Comparison of ENCODE assay signal across 1 cellular context in the genomic region with DNA sequence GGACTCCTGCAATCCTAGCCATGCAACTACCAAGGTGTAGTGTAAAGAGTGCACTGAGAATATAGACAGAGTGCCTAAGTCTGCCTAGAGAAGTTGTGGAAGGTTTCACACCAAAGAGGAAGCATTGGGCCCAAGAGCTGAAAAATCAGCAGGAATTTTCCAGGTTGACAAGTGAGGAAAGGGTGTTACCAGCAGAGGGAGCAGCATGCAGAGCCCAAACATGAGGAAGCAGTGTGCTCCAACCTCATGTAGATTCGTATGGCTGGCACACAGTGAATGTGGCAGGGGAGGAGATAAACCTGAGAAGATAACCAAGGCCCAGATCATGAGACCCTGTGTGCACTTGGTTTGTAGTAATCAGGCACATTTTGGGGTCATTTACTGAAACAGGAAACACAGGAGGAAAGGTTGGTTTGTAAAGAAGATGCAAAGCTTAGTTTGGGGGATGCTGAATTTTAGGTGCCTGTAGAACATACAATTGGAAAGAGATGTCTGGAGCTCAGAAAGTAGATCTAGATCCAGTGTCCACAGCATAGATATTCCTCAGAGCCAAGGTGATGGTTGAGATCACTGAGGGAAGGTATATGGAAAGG.
TF ChIP-seq lines count a peak whose summit lies in the region.

No MANE protein-coding gene starts in this region.

TF ChIP-seq in HepG2, 621 proteins besides CTCF, POLR2A, EP300 and RAD21 (continues in another document):
- TF ChIP-seq, protein P1, sequence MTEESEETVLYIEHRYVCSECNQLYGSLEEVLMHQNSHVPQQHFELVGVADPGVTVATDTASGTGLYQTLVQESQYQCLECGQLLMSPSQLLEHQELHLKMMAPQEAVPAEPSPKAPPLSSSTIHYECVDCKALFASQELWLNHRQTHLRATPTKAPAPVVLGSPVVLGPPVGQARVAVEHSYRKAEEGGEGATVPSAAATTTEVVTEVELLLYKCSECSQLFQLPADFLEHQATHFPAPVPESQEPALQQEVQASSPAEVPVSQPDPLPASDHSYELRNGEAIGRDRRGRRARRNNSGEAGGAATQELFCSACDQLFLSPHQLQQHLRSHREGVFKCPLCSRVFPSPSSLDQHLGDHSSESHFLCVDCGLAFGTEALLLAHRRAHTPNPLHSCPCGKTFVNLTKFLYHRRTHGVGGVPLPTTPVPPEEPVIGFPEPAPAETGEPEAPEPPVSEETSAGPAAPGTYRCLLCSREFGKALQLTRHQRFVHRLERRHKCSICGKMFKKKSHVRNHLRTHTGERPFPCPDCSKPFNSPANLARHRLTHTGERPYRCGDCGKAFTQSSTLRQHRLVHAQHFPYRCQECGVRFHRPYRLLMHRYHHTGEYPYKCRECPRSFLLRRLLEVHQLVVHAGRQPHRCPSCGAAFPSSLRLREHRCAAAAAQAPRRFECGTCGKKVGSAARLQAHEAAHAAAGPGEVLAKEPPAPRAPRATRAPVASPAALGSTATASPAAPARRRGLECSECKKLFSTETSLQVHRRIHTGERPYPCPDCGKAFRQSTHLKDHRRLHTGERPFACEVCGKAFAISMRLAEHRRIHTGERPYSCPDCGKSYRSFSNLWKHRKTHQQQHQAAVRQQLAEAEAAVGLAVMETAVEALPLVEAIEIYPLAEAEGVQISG (CRISPR knock-in tag; IDR thresholded peaks at IDR 0.05) = no peak
- TF ChIP-seq MIXL1 (CRISPR knock-in tag; IDR thresholded peaks at IDR 0.05) (0 out of 2 replicates have a peak, but pooled peaks have one; percentile 28), ZBTB7B (CRISPR knock-in tag; IDR thresholded peaks at IDR 0.05) (no peak), ELF3 (CRISPR knock-in tag; IDR thresholded peaks at IDR 0.05) (peak; percentile 63), FOXA3 (CRISPR knock-in tag; IDR thresholded peaks at IDR 0.05) (peak; percentile 34; the same call in 1 of the 2 replicates), ZSCAN30 (CRISPR knock-in tag; IDR thresholded peaks at IDR 0.05) (no peak), TSC22D2 (CRISPR knock-in tag; IDR thresholded peaks at IDR 0.05; ENCODE audit: borderline replicate concordance) (no peak), FOSL2 (CRISPR knock-in tag; IDR thresholded peaks at IDR 0.05) (peak; percentile 33; the same call in 1 of the 2 replicates), MXD4 (CRISPR knock-in tag; IDR thresholded peaks at IDR 0.05) (0 out of 2 replicates have a peak, but pooled peaks have one; percentile 56), STAG1 (CRISPR knock-in tag; IDR thresholded peaks at IDR 0.05) (peak; percentile 69), SALL2 (CRISPR knock-in tag; IDR thresholded peaks at IDR 0.05) (no peak), MBD4 (IDR thresholded peaks at IDR 0.05; ENCODE audit: borderline replicate concordance, low read length) (no peak), SMC3 (IDR thresholded peaks at IDR 0.05; ENCODE audit: low read length) (peak; percentile 89), DNMT1 (CRISPR knock-in tag; IDR thresholded peaks at IDR 0.05) (no peak), CHD2 (IDR thresholded peaks at IDR 0.05; ENCODE audit: low read depth, low read length) (no peak), ZNF562 (CRISPR knock-in tag; IDR thresholded peaks at IDR 0.05; ENCODE audit: borderline replicate concordance) (no peak), NONO (IDR thresholded peaks at IDR 0.05) (no peak), NONO (CRISPR knock-in tag; conservative IDR thresholded peaks at IDR 0.05) (peak; percentile 43; the same call in 1 of the 2 replicates), KLF11 (CRISPR knock-in tag; IDR thresholded peaks at IDR 0.05) (0 out of 2 replicates have a peak, but pooled peaks have one; percentile 25), ZNF792 (CRISPR knock-in tag; IDR thresholded peaks at IDR 0.05) (0 out of 2 replicates have a peak, but pooled peaks have one; percentile 44), ZFX (CRISPR knock-in tag; IDR thresholded peaks at IDR 0.05; ENCODE audit: low read depth) (no peak), ZNF713 (CRISPR knock-in tag; IDR thresholded peaks at IDR 0.05) (no peak), FOXA1 (IDR thresholded peaks at IDR 0.05) (no peak), FOXA1 (CRISPR knock-in tag; IDR thresholded peaks at IDR 0.05) (peak; percentile 58), XRCC5 (optimal IDR thresholded peaks at IDR 0.05; ENCODE audit: low read length) (peak; percentile 57), FOXK1 (CRISPR knock-in tag; IDR thresholded peaks at IDR 0.05; ENCODE audit: borderline replicate concordance, low read depth) (peak; percentile 30; the same call in 1 of the 2 replicates), HDAC2 (CRISPR knock-in tag; IDR thresholded peaks at IDR 0.05) (peak; percentile 40; the same call in 1 of the 2 replicates), ZNF331 (CRISPR knock-in tag; IDR thresholded peaks at IDR 0.05) (peak; percentile 65; the same call in 1 of the 2 replicates), SOX5 (CRISPR knock-in tag; IDR thresholded peaks at IDR 0.05; ENCODE audit: borderline replicate concordance) (0 out of 2 replicates have a peak, but pooled peaks have one; percentile 9), ELF1 (CRISPR knock-in tag; IDR thresholded peaks at IDR 0.05) (peak; percentile 20; the same call in 1 of the 2 replicates), PHF5A (CRISPR knock-in tag; IDR thresholded peaks at IDR 0.05; ENCODE audit: low read depth, unreplicated experiment) (no peak)
- TF ChIP-seq, protein P2, sequence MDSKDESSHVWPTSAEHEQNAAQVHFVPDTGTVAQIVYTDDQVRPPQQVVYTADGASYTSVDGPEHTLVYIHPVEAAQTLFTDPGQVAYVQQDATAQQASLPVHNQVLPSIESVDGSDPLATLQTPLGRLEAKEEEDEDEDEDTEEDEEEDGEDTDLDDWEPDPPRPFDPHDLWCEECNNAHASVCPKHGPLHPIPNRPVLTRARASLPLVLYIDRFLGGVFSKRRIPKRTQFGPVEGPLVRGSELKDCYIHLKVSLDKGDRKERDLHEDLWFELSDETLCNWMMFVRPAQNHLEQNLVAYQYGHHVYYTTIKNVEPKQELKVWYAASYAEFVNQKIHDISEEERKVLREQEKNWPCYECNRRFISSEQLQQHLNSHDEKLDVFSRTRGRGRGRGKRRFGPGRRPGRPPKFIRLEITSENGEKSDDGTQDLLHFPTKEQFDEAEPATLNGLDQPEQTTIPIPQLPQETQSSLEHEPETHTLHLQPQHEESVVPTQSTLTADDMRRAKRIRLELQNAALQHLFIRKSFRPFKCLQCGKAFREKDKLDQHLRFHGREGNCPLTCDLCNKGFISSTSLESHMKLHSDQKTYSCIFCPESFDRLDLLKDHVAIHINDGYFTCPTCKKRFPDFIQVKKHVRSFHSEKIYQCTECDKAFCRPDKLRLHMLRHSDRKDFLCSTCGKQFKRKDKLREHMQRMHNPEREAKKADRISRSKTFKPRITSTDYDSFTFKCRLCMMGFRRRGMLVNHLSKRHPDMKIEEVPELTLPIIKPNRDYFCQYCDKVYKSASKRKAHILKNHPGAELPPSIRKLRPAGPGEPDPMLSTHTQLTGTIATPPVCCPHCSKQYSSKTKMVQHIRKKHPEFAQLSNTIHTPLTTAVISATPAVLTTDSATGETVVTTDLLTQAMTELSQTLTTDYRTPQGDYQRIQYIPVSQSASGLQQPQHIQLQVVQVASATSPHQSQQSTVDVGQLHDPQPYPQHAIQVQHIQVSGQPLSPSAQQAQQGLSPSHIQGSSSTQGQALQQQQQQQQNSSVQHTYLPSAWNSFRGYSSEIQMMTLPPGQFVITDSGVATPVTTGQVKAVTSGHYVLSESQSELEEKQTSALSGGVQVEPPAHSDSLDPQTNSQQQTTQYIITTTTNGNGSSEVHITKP (CRISPR knock-in tag; IDR thresholded peaks at IDR 0.05; ENCODE audit: low read depth) = no peak
- TF ChIP-seq, protein P3, sequence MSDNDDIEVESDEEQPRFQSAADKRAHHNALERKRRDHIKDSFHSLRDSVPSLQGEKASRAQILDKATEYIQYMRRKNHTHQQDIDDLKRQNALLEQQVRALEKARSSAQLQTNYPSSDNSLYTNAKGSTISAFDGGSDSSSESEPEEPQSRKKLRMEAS (IDR thresholded peaks at IDR 0.05) = peak; percentile 53; the same call in 1 of the 2 replicates
- TF ChIP-seq, protein P4, sequence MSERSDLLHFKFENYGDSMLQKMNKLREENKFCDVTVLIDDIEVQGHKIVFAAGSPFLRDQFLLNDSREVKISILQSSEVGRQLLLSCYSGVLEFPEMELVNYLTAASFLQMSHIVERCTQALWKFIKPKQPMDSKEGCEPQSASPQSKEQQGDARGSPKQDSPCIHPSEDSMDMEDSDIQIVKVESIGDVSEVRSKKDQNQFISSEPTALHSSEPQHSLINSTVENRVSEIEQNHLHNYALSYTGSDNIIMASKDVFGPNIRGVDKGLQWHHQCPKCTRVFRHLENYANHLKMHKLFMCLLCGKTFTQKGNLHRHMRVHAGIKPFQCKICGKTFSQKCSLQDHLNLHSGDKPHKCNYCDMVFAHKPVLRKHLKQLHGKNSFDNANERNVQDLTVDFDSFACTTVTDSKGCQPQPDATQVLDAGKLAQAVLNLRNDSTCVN (CRISPR knock-in tag; IDR thresholded peaks at IDR 0.05; ENCODE audit: borderline replicate concordance) = no peak
- TF ChIP-seq, protein P5, sequence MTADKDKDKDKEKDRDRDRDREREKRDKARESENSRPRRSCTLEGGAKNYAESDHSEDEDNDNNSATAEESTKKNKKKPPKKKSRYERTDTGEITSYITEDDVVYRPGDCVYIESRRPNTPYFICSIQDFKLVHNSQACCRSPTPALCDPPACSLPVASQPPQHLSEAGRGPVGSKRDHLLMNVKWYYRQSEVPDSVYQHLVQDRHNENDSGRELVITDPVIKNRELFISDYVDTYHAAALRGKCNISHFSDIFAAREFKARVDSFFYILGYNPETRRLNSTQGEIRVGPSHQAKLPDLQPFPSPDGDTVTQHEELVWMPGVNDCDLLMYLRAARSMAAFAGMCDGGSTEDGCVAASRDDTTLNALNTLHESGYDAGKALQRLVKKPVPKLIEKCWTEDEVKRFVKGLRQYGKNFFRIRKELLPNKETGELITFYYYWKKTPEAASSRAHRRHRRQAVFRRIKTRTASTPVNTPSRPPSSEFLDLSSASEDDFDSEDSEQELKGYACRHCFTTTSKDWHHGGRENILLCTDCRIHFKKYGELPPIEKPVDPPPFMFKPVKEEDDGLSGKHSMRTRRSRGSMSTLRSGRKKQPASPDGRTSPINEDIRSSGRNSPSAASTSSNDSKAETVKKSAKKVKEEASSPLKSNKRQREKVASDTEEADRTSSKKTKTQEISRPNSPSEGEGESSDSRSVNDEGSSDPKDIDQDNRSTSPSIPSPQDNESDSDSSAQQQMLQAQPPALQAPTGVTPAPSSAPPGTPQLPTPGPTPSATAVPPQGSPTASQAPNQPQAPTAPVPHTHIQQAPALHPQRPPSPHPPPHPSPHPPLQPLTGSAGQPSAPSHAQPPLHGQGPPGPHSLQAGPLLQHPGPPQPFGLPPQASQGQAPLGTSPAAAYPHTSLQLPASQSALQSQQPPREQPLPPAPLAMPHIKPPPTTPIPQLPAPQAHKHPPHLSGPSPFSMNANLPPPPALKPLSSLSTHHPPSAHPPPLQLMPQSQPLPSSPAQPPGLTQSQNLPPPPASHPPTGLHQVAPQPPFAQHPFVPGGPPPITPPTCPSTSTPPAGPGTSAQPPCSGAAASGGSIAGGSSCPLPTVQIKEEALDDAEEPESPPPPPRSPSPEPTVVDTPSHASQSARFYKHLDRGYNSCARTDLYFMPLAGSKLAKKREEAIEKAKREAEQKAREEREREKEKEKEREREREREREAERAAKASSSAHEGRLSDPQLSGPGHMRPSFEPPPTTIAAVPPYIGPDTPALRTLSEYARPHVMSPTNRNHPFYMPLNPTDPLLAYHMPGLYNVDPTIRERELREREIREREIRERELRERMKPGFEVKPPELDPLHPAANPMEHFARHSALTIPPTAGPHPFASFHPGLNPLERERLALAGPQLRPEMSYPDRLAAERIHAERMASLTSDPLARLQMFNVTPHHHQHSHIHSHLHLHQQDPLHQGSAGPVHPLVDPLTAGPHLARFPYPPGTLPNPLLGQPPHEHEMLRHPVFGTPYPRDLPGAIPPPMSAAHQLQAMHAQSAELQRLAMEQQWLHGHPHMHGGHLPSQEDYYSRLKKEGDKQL (CRISPR knock-in tag; IDR thresholded peaks at IDR 0.05; ENCODE audit: low read depth) = no peak
- TF ChIP-seq, protein P6, sequence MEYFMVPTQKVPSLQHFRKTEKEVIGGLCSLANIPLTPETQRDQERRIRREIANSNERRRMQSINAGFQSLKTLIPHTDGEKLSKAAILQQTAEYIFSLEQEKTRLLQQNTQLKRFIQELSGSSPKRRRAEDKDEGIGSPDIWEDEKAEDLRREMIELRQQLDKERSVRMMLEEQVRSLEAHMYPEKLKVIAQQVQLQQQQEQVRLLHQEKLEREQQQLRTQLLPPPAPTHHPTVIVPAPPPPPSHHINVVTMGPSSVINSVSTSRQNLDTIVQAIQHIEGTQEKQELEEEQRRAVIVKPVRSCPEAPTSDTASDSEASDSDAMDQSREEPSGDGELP (IDR thresholded peaks at IDR 0.05; ENCODE audit: borderline replicate concordance, low read depth) = no peak
- TF ChIP-seq, protein P7, sequence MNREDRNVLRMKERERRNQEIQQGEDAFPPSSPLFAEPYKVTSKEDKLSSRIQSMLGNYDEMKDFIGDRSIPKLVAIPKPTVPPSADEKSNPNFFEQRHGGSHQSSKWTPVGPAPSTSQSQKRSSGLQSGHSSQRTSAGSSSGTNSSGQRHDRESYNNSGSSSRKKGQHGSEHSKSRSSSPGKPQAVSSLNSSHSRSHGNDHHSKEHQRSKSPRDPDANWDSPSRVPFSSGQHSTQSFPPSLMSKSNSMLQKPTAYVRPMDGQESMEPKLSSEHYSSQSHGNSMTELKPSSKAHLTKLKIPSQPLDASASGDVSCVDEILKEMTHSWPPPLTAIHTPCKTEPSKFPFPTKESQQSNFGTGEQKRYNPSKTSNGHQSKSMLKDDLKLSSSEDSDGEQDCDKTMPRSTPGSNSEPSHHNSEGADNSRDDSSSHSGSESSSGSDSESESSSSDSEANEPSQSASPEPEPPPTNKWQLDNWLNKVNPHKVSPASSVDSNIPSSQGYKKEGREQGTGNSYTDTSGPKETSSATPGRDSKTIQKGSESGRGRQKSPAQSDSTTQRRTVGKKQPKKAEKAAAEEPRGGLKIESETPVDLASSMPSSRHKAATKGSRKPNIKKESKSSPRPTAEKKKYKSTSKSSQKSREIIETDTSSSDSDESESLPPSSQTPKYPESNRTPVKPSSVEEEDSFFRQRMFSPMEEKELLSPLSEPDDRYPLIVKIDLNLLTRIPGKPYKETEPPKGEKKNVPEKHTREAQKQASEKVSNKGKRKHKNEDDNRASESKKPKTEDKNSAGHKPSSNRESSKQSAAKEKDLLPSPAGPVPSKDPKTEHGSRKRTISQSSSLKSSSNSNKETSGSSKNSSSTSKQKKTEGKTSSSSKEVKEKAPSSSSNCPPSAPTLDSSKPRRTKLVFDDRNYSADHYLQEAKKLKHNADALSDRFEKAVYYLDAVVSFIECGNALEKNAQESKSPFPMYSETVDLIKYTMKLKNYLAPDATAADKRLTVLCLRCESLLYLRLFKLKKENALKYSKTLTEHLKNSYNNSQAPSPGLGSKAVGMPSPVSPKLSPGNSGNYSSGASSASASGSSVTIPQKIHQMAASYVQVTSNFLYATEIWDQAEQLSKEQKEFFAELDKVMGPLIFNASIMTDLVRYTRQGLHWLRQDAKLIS (CRISPR knock-in tag; IDR thresholded peaks at IDR 0.05) = no peak
- TF ChIP-seq, protein P8, sequence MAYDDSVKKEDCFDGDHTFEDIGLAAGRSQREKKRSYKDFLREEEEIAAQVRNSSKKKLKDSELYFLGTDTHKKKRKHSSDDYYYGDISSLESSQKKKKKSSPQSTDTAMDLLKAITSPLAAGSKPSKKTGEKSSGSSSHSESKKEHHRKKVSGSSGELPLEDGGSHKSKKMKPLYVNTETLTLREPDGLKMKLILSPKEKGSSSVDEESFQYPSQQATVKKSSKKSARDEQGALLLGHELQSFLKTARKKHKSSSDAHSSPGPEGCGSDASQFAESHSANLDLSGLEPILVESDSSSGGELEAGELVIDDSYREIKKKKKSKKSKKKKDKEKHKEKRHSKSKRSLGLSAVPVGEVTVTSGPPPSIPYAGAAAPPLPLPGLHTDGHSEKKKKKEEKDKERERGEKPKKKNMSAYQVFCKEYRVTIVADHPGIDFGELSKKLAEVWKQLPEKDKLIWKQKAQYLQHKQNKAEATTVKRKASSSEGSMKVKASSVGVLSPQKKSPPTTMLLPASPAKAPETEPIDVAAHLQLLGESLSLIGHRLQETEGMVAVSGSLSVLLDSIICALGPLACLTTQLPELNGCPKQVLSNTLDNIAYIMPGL (CRISPR knock-in tag; IDR thresholded peaks at IDR 0.05; ENCODE audit: borderline replicate concordance in 1 of 2, low read depth in 1 of 2) = peak in 1 of 2 experiments; percentile 54; a peak in 1 of 4 replicates
